In genomic region chr2:223725494-223725893, GRCh38 we compare ENCODE assay signal across 8 cellular contexts.
DNase-seq lines count a peak whose midpoint lies in the region; ATAC-seq, FAIRE-seq and TF ChIP-seq lines count a peak whose summit lies in the region.

No MANE protein-coding gene starts in this region.

- H3K36me3 ChIP-seq in brain microvascular endothelial cell (replicated peaks) (no peaks in the 10 kb centered on the region), iPS DF 6.9 (ENCODE audit: control insufficient read depth, insufficient read depth, low read length) (no peaks in the 10 kb centered on the region), skeletal muscle satellite cell (ENCODE audit: insufficient read depth, low read length) (no peaks in the 10 kb centered on the region)

- H3K4me1 ChIP-seq in iPS DF 6.9 (ENCODE audit: control insufficient read depth, insufficient read depth, low read length) (peaks cover 4% of the 10 kb centered on the region; the same call in 1 of the 2 replicates), skeletal muscle satellite cell (ENCODE audit: control insufficient read depth, insufficient read depth, low read length) (peaks cover 22% of the 10 kb centered on the region)

- H3K27ac Mint-ChIP-seq in stimulated activated effector memory CD8-positive, alpha-beta T cell treated with anti-CD3 and anti-CD28 coated beads, Interleukin-12 subunit alpha, Interleukin-12 subunit beta, amount 100 ng/mL, for 72 hours = no peak overlapping the region

- TF ChIP-seq POLR2A in GM12891 (IDR thresholded peaks at IDR 0.05; ENCODE audit: low read depth, low read length) = no peak

- DNase-seq in AG04449 (ENCODE audit: low read depth, low spot score) = peak; percentile 89
- peak; percentile 7 for DNase-seq in KBM-7
- peak; percentile 97 for DNase-seq in brain microvascular endothelial cell
- peak; percentile 72 for DNase-seq in iPS DF 6.9 (ENCODE audit: low read depth, low spot score)
- no peak for DNase-seq in GM12891 (ENCODE audit: insufficient read length, low spot score)
- no peak for DNase-seq in stimulated activated effector memory CD8-positive, alpha-beta T cell treated with anti-CD3 and anti-CD28 coated beads, Interleukin-12 subunit alpha, Interleukin-12 subunit beta, amount 100 ng/mL, for 72 hours (ENCODE audit: low spot score in 2 of 2)
- no peak for DNase-seq in cortex of kidney (lab: John Stamatoyannopoulos, UW)

- H3K27ac ChIP-seq in brain microvascular endothelial cell = peak overlapping the region; percentile 74
- peak overlapping the region; percentile 17 for H3K27ac ChIP-seq in iPS DF 6.9 (ENCODE audit: low read length)

- no peaks in the 10 kb centered on the region for H3K27me3 ChIP-seq in brain microvascular endothelial cell (replicated peaks)
- H3K27me3 ChIP-seq in iPS DF 6.9 (ENCODE audit: control insufficient read depth, insufficient read depth, low read length) = no peaks in the 10 kb centered on the region
- no peaks in the 10 kb centered on the region for H3K27me3 ChIP-seq in skeletal muscle satellite cell (ENCODE audit: control insufficient read depth, insufficient read depth, low read length)

- ATAC-seq in stimulated activated effector memory CD8-positive, alpha-beta T cell treated with anti-CD3 and anti-CD28 coated beads, Interleukin-12 subunit alpha, Interleukin-12 subunit beta, amount 100 ng/mL, for 72 hours = no peak

- H3K9me3 Mint-ChIP-seq in stimulated activated effector memory CD8-positive, alpha-beta T cell treated with anti-CD3 and anti-CD28 coated beads, Interleukin-12 subunit alpha, Interleukin-12 subunit beta, amount 100 ng/mL, for 72 hours = no peaks in the 10 kb centered on the region

- H3K4me2 ChIP-seq in skeletal muscle satellite cell (ENCODE audit: low read length) = peak overlapping the region; percentile 60

- POLR2A ChIA-PET in AG04449 (lab: Yijun Ruan, JAX) = no interaction called here

- no peak for FAIRE-seq in GM12891 (lab: Jason Lieb, UNC)

- H3K9me3 ChIP-seq in iPS DF 6.9 (ENCODE audit: control insufficient read depth, insufficient read depth, low read length) (no peaks in the 10 kb centered on the region), skeletal muscle satellite cell (replicated peaks; ENCODE audit: low read length) (no peaks in the 10 kb centered on the region)

- H3K36me3 Mint-ChIP-seq in stimulated activated effector memory CD8-positive, alpha-beta T cell treated with anti-CD3 and anti-CD28 coated beads, Interleukin-12 subunit alpha, Interleukin-12 subunit beta, amount 100 ng/mL, for 72 hours = no peaks in the 10 kb centered on the region

- CTCF ChIA-PET in AG04449 (lab: Yijun Ruan, JAX) = interaction anchor here (0.7 to 1.6 kb wide), 3 partner anchors 11 to 73 kb away, joined by 3 to 8 read pairs (median 3); no protein-coding TSS in a partner anchor

- peak overlapping the region; percentile 66 for H3K9ac ChIP-seq in skeletal muscle satellite cell (ENCODE audit: low read depth, low read length)

- H3K4me3 ChIP-seq in AG04449 (ENCODE audit: low read depth, low read length) (no peak overlapping the region), brain microvascular endothelial cell (ENCODE audit: low read depth, low read length) (no peak overlapping the region), iPS DF 6.9 (ENCODE audit: low read length) (no peak overlapping the region), skeletal muscle satellite cell (ENCODE audit: low read length) (no peak overlapping the region)

- WGBS in iPS DF 6.9 (ENCODE audit: insufficient coverage, insufficient read length) = no CpG with 5 or more reads among the region's 5 CpGs

- no peak overlapping the region for H3K4me3 Mint-ChIP-seq in stimulated activated effector memory CD8-positive, alpha-beta T cell treated with anti-CD3 and anti-CD28 coated beads, Interleukin-12 subunit alpha, Interleukin-12 subunit beta, amount 100 ng/mL, for 72 hours

- in situ Hi-C loops in KBM-7 (cut with MboI; ENCODE audit: low pct_unique_long_range_greater_than_20kb, low sequenced_read_pairs) = no loop called here
- in situ Hi-C loops in brain microvascular endothelial cell (cut with HindIII; ENCODE audit: low pct_ligation_motif_present, low sequenced_read_pairs) = no loop called here

- no peaks in the 10 kb centered on the region for H3K4me1 Mint-ChIP-seq in stimulated activated effector memory CD8-positive, alpha-beta T cell treated with anti-CD3 and anti-CD28 coated beads, Interleukin-12 subunit alpha, Interleukin-12 subunit beta, amount 100 ng/mL, for 72 hours

- TF ChIP-seq CTCF in AG04449 (IDR thresholded peaks at IDR 0.05; ENCODE audit: insufficient read depth, low read length, missing control alignments) (no peak), brain microvascular endothelial cell (IDR thresholded peaks at IDR 0.05; ENCODE audit: low read depth, low read length, missing control alignments) (no peak)

TF ChIP-seq in GM12891, 5 proteins besides CTCF, POLR2A, EP300 and RAD21:
- TF ChIP-seq POU2F2 (IDR thresholded peaks at IDR 0.05; ENCODE audit: low read depth, low read length) = no peak
- no peak for TF ChIP-seq PAX5 (IDR thresholded peaks at IDR 0.05; ENCODE audit: insufficient read depth, low read length, severe bottlenecking)
- no peak for TF ChIP-seq POLR2AphosphoS5 (IDR thresholded peaks at IDR 0.05; ENCODE audit: low read depth, low read length)
- TF ChIP-seq TAF1 (IDR thresholded peaks at IDR 0.05; ENCODE audit: low read depth, low read length) = no peak
- TF ChIP-seq SPI1 (IDR thresholded peaks at IDR 0.05; ENCODE audit: low read depth, low read length) = no peak

Comparison
In these comparisons a context has a peak if more than half of its experiments do, and no peak if none do; other contexts are left out.
1. DNase-seq: peak in AG04449 (single experiment), KBM-7 (single experiment), brain microvascular endothelial cell (single experiment) and iPS DF 6.9 (single experiment); none in GM12891 (single experiment), stimulated activated effector memory CD8-positive, alpha-beta T cell treated with anti-CD3 and anti-CD28 coated beads, Interleukin-12 subunit alpha, Interleukin-12 subunit beta, amount 100 ng/mL, for 72 hours (0 of 2) and cortex of kidney (single experiment).